2 cellular contexts compared by ENCODE assay signal in the genomic region with DNA sequence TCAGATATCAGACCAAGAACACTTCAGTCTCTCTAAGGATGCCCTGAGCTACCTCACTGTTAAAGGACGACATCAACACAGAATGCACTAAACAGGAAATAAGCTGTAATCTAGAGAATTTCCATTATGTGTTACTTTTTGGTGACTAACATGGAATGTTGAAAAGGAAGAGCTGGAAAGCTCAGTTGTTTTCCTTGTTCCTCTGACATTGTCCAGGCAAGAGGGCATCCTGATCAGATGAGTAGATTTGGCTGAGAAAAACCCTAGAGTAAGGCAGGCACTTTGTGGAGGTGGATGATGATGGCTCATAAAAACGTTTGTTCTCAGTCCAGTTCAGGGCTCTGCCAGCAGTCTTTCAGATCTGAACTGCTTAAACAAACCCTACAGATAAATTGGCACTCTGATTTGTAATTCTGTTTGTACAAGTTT.
A peak's percentile ranks its signal among the peaks of the same experiment; 100 is the strongest.
TF ChIP-seq lines count a peak whose summit lies in the region.

No MANE protein-coding gene starts in this region.

TF ChIP-seq in liver, 16 proteins besides CTCF, POLR2A, EP300 and RAD21:
- TF ChIP-seq TAF1 (conservative IDR thresholded peaks at IDR 0.05) (no peak), EGR1 (IDR thresholded peaks at IDR 0.05; ENCODE audit: low read depth in 2 of 2) (peak in 1 of 2 donors; percentile 44), MAX (IDR thresholded peaks at IDR 0.05) (peak; percentile 57), HNF4A (conservative IDR thresholded peaks at IDR 0.05) (peak; percentile 58 to 59), FOXA1 (IDR thresholded peaks at IDR 0.05) (peak; percentile 2), YY1 (IDR thresholded peaks at IDR 0.05) (no peak), GABPA (IDR thresholded peaks at IDR 0.05 in 1 of 2, conservative IDR thresholded peaks at IDR 0.05 in 1 of 2) (no peak), FOXA2 (IDR thresholded peaks at IDR 0.05) (no peak), HNF4G (IDR thresholded peaks at IDR 0.05) (no peak), JUND (IDR thresholded peaks at IDR 0.05) (peak in 1 of 2 donors; percentile 35), RXRA (IDR thresholded peaks at IDR 0.05) (peak; percentile 52 to 74), ZBTB33 (IDR thresholded peaks at IDR 0.05) (no peak)
- TF ChIP-seq, protein P1, sequence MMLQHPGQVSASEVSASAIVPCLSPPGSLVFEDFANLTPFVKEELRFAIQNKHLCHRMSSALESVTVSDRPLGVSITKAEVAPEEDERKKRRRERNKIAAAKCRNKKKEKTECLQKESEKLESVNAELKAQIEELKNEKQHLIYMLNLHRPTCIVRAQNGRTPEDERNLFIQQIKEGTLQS (IDR thresholded peaks at IDR 0.05): no peak

TF ChIP-seq in HepG2, 621 proteins besides CTCF, POLR2A, EP300 and RAD21:
- TF ChIP-seq, protein P2, sequence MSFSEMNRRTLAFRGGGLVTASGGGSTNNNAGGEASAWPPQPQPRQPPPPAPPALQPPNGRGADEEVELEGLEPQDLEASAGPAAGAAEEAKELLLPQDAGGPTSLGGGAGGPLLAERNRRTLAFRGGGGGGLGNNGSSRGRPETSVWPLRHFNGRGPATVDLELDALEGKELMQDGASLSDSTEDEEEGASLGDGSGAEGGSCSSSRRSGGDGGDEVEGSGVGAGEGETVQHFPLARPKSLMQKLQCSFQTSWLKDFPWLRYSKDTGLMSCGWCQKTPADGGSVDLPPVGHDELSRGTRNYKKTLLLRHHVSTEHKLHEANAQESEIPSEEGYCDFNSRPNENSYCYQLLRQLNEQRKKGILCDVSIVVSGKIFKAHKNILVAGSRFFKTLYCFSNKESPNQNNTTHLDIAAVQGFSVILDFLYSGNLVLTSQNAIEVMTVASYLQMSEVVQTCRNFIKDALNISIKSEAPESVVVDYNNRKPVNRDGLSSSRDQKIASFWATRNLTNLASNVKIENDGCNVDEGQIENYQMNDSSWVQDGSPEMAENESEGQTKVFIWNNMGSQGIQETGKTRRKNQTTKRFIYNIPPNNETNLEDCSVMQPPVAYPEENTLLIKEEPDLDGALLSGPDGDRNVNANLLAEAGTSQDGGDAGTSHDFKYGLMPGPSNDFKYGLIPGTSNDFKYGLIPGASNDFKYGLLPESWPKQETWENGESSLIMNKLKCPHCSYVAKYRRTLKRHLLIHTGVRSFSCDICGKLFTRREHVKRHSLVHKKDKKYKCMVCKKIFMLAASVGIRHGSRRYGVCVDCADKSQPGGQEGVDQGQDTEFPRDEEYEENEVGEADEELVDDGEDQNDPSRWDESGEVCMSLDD (CRISPR knock-in tag; IDR thresholded peaks at IDR 0.05; ENCODE audit: borderline replicate concordance): no peak
- no peak for TF ChIP-seq PHF5A (CRISPR knock-in tag; IDR thresholded peaks at IDR 0.05; ENCODE audit: low read depth, unreplicated experiment)
- no peak for TF ChIP-seq ZNF737 (CRISPR knock-in tag; IDR thresholded peaks at IDR 0.05; ENCODE audit: borderline replicate concordance)
- no peak for TF ChIP-seq CBX5 (CRISPR knock-in tag; IDR thresholded peaks at IDR 0.05; ENCODE audit: borderline replicate concordance)
- TF ChIP-seq SETDB1 (CRISPR knock-in tag; IDR thresholded peaks at IDR 0.05; ENCODE audit: borderline replicate concordance): no peak
- TF ChIP-seq ZSCAN9 (CRISPR knock-in tag; IDR thresholded peaks at IDR 0.05; ENCODE audit: borderline replicate concordance): no peak
- TF ChIP-seq HNF4A (CRISPR knock-in tag; IDR thresholded peaks at IDR 0.05): no peak
- no peak for TF ChIP-seq ZNF3 (CRISPR knock-in tag; IDR thresholded peaks at IDR 0.05)
- no peak for TF ChIP-seq ZNF136 (CRISPR knock-in tag; IDR thresholded peaks at IDR 0.05; ENCODE audit: low read depth)
- TF ChIP-seq, protein P3, sequence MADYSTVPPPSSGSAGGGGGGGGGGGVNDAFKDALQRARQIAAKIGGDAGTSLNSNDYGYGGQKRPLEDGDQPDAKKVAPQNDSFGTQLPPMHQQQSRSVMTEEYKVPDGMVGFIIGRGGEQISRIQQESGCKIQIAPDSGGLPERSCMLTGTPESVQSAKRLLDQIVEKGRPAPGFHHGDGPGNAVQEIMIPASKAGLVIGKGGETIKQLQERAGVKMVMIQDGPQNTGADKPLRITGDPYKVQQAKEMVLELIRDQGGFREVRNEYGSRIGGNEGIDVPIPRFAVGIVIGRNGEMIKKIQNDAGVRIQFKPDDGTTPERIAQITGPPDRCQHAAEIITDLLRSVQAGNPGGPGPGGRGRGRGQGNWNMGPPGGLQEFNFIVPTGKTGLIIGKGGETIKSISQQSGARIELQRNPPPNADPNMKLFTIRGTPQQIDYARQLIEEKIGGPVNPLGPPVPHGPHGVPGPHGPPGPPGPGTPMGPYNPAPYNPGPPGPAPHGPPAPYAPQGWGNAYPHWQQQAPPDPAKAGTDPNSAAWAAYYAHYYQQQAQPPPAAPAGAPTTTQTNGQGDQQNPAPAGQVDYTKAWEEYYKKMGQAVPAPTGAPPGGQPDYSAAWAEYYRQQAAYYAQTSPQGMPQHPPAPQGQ (CRISPR knock-in tag; IDR thresholded peaks at IDR 0.05; ENCODE audit: borderline replicate concordance): no peak
